ENCODE assay signal across 30 cellular contexts in the genomic region with DNA sequence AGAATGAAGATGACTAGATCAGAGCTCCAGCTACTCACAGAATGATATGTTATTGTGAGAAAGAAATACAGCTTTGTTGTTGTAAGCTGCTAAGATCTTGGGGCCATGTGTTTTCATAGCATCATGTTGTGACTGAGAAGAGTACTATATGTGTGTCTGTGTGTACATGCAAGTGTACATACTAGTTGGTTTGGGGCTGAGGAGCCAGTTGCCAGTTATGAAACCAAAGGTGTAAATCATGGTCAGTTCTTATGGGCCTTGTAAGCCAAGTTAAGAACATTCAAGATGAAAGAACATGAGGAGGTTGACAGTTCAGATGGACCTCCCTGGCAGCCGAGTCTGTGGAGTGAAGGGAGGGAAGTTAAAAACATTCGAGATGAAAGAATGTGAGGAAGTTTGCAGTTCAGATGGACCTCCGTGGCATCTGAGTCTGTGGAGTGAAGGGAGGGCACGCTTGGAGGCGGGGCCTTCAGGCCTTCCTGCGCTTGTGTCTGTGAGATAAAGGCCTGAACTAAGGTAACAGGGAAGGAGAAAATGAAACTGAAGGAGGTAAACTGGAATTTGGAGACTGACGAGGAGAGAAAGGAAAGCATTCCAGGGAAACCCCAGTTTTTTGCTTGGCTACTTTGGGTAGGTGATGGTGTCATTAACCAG. TPM values are rescaled to one million over a fixed set of nuclear protein-coding genes. Genes with fewer than 3 reads are reported as not detected.
DNase-seq lines count a peak whose midpoint lies in the region; ATAC-seq and TF ChIP-seq lines count a peak whose summit lies in the region.
"Had no signal": no experiment of that assay in that cellular context is flagged by ENCODE, and none has a peak within 500 bp of the region (broad histone marks: within the 10 kb centered on the region; RNA-seq: fewer than 3 reads in every experiment).

No MANE protein-coding gene starts in this region.

- no peaks in the 10 kb centered on the region for H3K9me3 ChIP-seq in SJSA1 (replicated peaks)
- no peaks in the 10 kb centered on the region for H3K9me3 ChIP-seq in mesodermal cell (ENCODE audit: control insufficient read depth, low read length)
- H3K9me3 ChIP-seq in upper lobe of left lung, result no peaks in the 10 kb centered on the region
- H3K9me3 ChIP-seq: colonic mucosa, suprapubic skin had no signal

- H3K27ac ChIP-seq in SJSA1, result peak overlapping the region; percentile 38
- H3K27ac ChIP-seq in cingulate gyrus (ENCODE audit: low read depth, low read length), result peak overlapping the region; percentile 33
- peak overlapping the region; percentile 26 for H3K27ac ChIP-seq in mesodermal cell (ENCODE audit: low read depth, low read length, severe bottlenecking)
- H3K27ac ChIP-seq in upper lobe of left lung, result peak overlapping the region in 3 of 4 donors; percentile 19 to 44 (median 26)
- H3K27ac ChIP-seq: colonic mucosa, epithelial cell of prostate, GM23248, PC-9, suprapubic skin, WERI-Rb-1 had no signal

- 68 to 77% methylated on average over 7 of the region's 7 CpGs for WGBS in mesodermal cell (ENCODE audit: insufficient coverage in 2 of 2), 2 experiments
- WGBS in upper lobe of left lung, 2 donors, result 49 to 55% methylated on average over 7 of the region's 7 CpGs

- H3K4me3 ChIP-seq in SJSA1 (no peak overlapping the region), mesodermal cell (ENCODE audit: extremely low read depth, insufficient read depth, low read length, poor library complexity, severe bottlenecking) (no peak overlapping the region), upper lobe of left lung (no peak overlapping the region)
- H3K4me3 ChIP-seq: colonic mucosa, GM23248, PC-9, suprapubic skin had no signal

- peaks cover 38% of the 10 kb centered on the region for H3K4me1 ChIP-seq in SJSA1 (replicated peaks)
- peaks cover 49% of the 10 kb centered on the region for H3K4me1 ChIP-seq in mesodermal cell (ENCODE audit: control insufficient read depth, insufficient read depth, low read length, poor library complexity, severe bottlenecking)
- peaks cover 24 to 45% (median 30%) of the 10 kb centered on the region in 4 donors for H3K4me1 ChIP-seq in upper lobe of left lung
- H3K4me1 ChIP-seq: colonic mucosa, suprapubic skin had no signal

- ATAC-seq in upper lobe of left lung (ENCODE audit: low FRiP score in 2 of 2) (no peak), HG02852 (IDR thresholded peaks at IDR 0.05; ENCODE audit: unreplicated experiment) (no peak)
- ATAC-seq: left ventricle myocardium superior; natural killer cell; SK-N-SH treated with all-trans-retinoic acid at 6 μM for 48 hours; stimulated activated memory B cell treated with anti-CD40 and anti-IgM and Interleukin-4, amounts not matched to agents 10 μg/mL and 1 μg/mL and 100 μg/mL, for 72 hours had no signal

- DNase-seq in SJSA1 (ENCODE audit: low read depth in 1 of 2, low spot score in 2 of 2) (peak in 1 of 2 experiments; percentile 48), upper lobe of left lung (no peak), AML-193 (lab: John Stamatoyannopoulos, UW) (no peak), Ammon's horn (ENCODE audit: low spot score) (no peak), NCI-H526 treated with DMSO at 0.1 percent for 48 hours (lab: John Stamatoyannopoulos, UW) (no peak)
- DNase-seq: activated CD4-positive, alpha-beta T cell treated with anti-CD3 and anti-CD28 coated beads for 48 hours; activated naive CD4-positive, alpha-beta T cell treated with anti-CD3 and anti-CD28 coated beads, Interleukin-2, amount 50 U/mL, for 16 hours; activated T-cell treated with anti-CD3 and anti-CD28 coated beads for 4 hours; colonic mucosa; DMS79; effector memory CD4-positive, alpha-beta T cell; GDM1; GM23248; immature natural killer cell; left ventricle myocardium superior; natural killer cell; NCI-H1092 treated with DMSO at 0.1 percent for 48 hours; NCI-H187; NCI-H2171; NCI-H510A treated with DMSO at 0.1 percent for 48 hours; PC-9; stimulated activated CD4-positive, alpha-beta T cell treated with anti-CD3 and anti-CD28 coated beads, Interleukin-15, amount 100 ng/mL, for 24 hours; WERI-Rb-1 had no signal

- TF ChIP-seq POLR2A in upper lobe of left lung (IDR thresholded peaks at IDR 0.05), result no peak

- TF ChIP-seq EP300 in upper lobe of left lung (IDR thresholded peaks at IDR 0.05), result no peak

- no peaks in the 10 kb centered on the region for H3K36me3 ChIP-seq in SJSA1
- H3K36me3 ChIP-seq in mesodermal cell (ENCODE audit: control insufficient read depth, insufficient read depth, low read length), result peaks cover 3% of the 10 kb centered on the region
- no peaks in the 10 kb centered on the region for H3K36me3 ChIP-seq in upper lobe of left lung
- H3K36me3 ChIP-seq: colonic mucosa, suprapubic skin, WERI-Rb-1 had no signal

- no peak for TF ChIP-seq CTCF in upper lobe of left lung (IDR thresholded peaks at IDR 0.05)

- H3K27me3 ChIP-seq in SJSA1 (replicated peaks), result no peaks in the 10 kb centered on the region
- no peaks in the 10 kb centered on the region for H3K27me3 ChIP-seq in upper lobe of left lung
- H3K27me3 ChIP-seq: colonic mucosa, suprapubic skin had no signal

RNA-seq across cellular contexts. Expression of gene AFDN, which starts 13.9 kb away (rescaled TPM):
- total RNA-seq in SJSA1 (2014; rRNA removed; shearing (Covaris generic)), result 88.2 and 118 TPM in 2 replicates
- 128 TPM for polyA plus RNA-seq in mesodermal cell (2013, experiment 1 of 2)
- polyA plus RNA-seq in mesodermal cell (2013, experiment 2 of 2), result 122 TPM
- total RNA-seq in upper lobe of left lung, result 100 to 1,000 TPM; 149 to 517 (median 265) TPM
